In the genomic region with DNA sequence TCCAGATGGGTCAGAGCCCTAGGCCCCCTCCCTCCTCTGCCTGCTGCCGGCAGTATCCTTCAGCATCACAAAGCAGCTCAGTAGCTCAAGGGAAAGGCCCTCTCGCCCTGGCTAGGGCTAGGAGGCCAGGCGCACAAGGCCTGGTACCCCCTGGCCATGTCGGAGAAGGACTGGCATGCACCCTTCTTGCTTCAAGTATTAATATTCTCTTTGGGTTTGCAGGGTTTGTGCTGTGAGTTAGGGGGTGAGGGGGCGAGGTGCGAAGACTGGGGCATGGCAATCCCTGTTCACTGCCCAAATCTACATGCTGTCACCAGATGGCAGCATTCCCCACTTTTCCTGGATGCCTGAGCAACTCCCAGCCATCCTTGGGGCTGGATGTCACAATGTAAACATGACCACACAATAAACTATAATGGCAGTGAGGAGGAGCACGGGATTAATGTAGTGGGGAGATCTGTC, we compare ENCODE assay signal across 8 cellular contexts.
A peak's percentile ranks its signal among the peaks of the same experiment; 100 is the strongest.
DNase-seq lines count a peak whose midpoint lies in the region; ATAC-seq and TF ChIP-seq lines count a peak whose summit lies in the region.

No MANE protein-coding gene starts in this region.

- H3K36me3 ChIP-seq in adrenal gland (replicated peaks in 1 of 2), result peaks cover 0 to 19% of the 10 kb centered on the region in 2 donors

- intact Hi-C loops in adrenal gland (cut with DNase I), result loop anchor here (2.0 to 5.0 kb wide), 2 partner anchors 88 to 89 kb away; no protein-coding TSS in a partner anchor
- intact Hi-C loops in left cardiac atrium (cut with DNase I), result no loop called here
- intact Hi-C loops in sciatic nerve (cut with DNase I), result loop anchor here (10.0 kb wide), 1 partner anchor 266 kb away; no protein-coding TSS in a partner anchor

- no peaks in the 10 kb centered on the region for H3K27me3 ChIP-seq in adrenal gland

- H3K4me1 ChIP-seq in adrenal gland (replicated peaks in 1 of 2), result no peaks in the 10 kb centered on the region

- TF ChIP-seq CTCF in adrenal gland (IDR thresholded peaks at IDR 0.05), result peak; percentile 30 to 75 (median 66)

- TF ChIP-seq POLR2A in adrenal gland (IDR thresholded peaks at IDR 0.05), result no peak

- WGBS in adrenal gland, 4 donors, result 44 to 62% (median 47%) methylated on average over 7 of the region's 7 CpGs

- H3K4me3 ChIP-seq in adrenal gland, result no peak overlapping the region

- no peak overlapping the region for H3K27ac ChIP-seq in adrenal gland

- DNase-seq in A172 (ENCODE audit: low spot score) (peak; percentile 75), GM04503 (ENCODE audit: low read depth) (peak; percentile 51), NCI-H2029 (lab: John Stamatoyannopoulos, UW) (peak; percentile 27), adrenal gland (peak; percentile 40 to 81 (median 66)), left cardiac atrium (peak; percentile 60), sciatic nerve (ENCODE audit: low spot score) (no peak)
- DNase-seq in stimulated activated CD4-positive, alpha-beta T cell treated with anti-CD3 and anti-CD28 coated beads, Interleukin-2, amount 100 ng/mL, for 48 hours, result no peak

- no peaks in the 10 kb centered on the region for H3K9me3 ChIP-seq in adrenal gland (replicated peaks in 1 of 3)

- ATAC-seq in left cardiac atrium (peak; percentile 50 to 56), sciatic nerve (peak; percentile 57), HG02870 (IDR thresholded peaks at IDR 0.05; ENCODE audit: unreplicated experiment) (no peak)

Comparison
In these comparisons a context has a peak if more than half of its experiments do, and no peak if none do; other contexts are left out.
1. DNase-seq: peak in A172 (single experiment), GM04503 (single experiment), NCI-H2029 (single experiment), adrenal gland (7 of 7) and left cardiac atrium (single experiment); none in sciatic nerve (single experiment) and stimulated activated CD4-positive, alpha-beta T cell treated with anti-CD3 and anti-CD28 coated beads, Interleukin-2, amount 100 ng/mL, for 48 hours (0 of 2).
2. intact Hi-C loops: an anchor here in adrenal gland (2.0 to 5.0 kb wide) and sciatic nerve (10.0 kb wide); none called in left cardiac atrium.